1 cellular context compared by ENCODE assay signal in genomic region chrX:154541896-154542722, GRCh38.
A peak's percentile ranks its signal among the peaks of the same experiment; 100 is the strongest.
TF ChIP-seq lines count a peak whose summit lies in the region.

No MANE protein-coding gene starts in this region.

TF ChIP-seq in HepG2, 621 proteins besides CTCF, POLR2A, EP300 and RAD21 (continued from another document and continues in another):
- TF ChIP-seq FUBP1 (CRISPR knock-in tag; IDR thresholded peaks at IDR 0.05; ENCODE audit: borderline replicate concordance) (no peak), UBTF (CRISPR knock-in tag; IDR thresholded peaks at IDR 0.05) (peak; percentile 17; the same call in 1 of the 2 replicates), ZNF780A (CRISPR knock-in tag; IDR thresholded peaks at IDR 0.05) (no peak), SOX5 (CRISPR knock-in tag; IDR thresholded peaks at IDR 0.05; ENCODE audit: borderline replicate concordance) (peak; percentile 43; the same call in 1 of the 2 replicates), MXI1 (IDR thresholded peaks at IDR 0.05; ENCODE audit: borderline replicate concordance, low read depth, low read length) (peak; percentile 60; the same call in 1 of the 3 replicates), MAFF (IDR thresholded peaks at IDR 0.05; ENCODE audit: low read depth, low read length) (peak; percentile 73), MAFK (conservative IDR thresholded peaks at IDR 0.05 in 1 of 2, IDR thresholded peaks at IDR 0.05 in 1 of 2; ENCODE audit: low read length in 2 of 2) (peak; percentile 75 to 92), PPARG (CRISPR knock-in tag; conservative IDR thresholded peaks at IDR 0.05) (no peak), MEF2D (CRISPR knock-in tag; IDR thresholded peaks at IDR 0.05) (no peak), JUND (CRISPR knock-in tag; IDR thresholded peaks at IDR 0.05) (peak; percentile 86), FOXJ3 (CRISPR knock-in tag; IDR thresholded peaks at IDR 0.05; ENCODE audit: borderline replicate concordance) (0 out of 2 replicates have a peak, but pooled peaks have one; percentile 42), STAT6 (CRISPR knock-in tag; IDR thresholded peaks at IDR 0.05; ENCODE audit: borderline replicate concordance) (no peak), XRCC5 (optimal IDR thresholded peaks at IDR 0.05; ENCODE audit: low read length) (peak; percentile 28), ZFP91 (CRISPR knock-in tag; IDR thresholded peaks at IDR 0.05; ENCODE audit: borderline replicate concordance) (peak; percentile 11; the same call in 1 of the 2 replicates), NFE2 (CRISPR knock-in tag; IDR thresholded peaks at IDR 0.05) (peak; percentile 81; the same call in 1 of the 2 replicates), CCDC6 (CRISPR knock-in tag; IDR thresholded peaks at IDR 0.05) (0 out of 2 replicates have a peak, but pooled peaks have one; percentile 30), PRDM10 (CRISPR knock-in tag; IDR thresholded peaks at IDR 0.05; ENCODE audit: low read depth) (peak; percentile 75), NFE2L2 (IDR thresholded peaks at IDR 0.05; ENCODE audit: low read length) (peak; percentile 98), JUNB (CRISPR knock-in tag; IDR thresholded peaks at IDR 0.05; ENCODE audit: borderline replicate concordance) (peak; percentile 75), ISL2 (CRISPR knock-in tag; IDR thresholded peaks at IDR 0.05) (peak; percentile 55; the same call in 1 of the 2 replicates), ZNF557 (CRISPR knock-in tag; IDR thresholded peaks at IDR 0.05) (0 out of 2 replicates have a peak, but pooled peaks have one; percentile 38), ZBTB10 (CRISPR knock-in tag; IDR thresholded peaks at IDR 0.05; ENCODE audit: borderline replicate concordance) (peak; percentile 56; the same call in 1 of the 2 replicates), ZNF788 (CRISPR knock-in tag; IDR thresholded peaks at IDR 0.05; ENCODE audit: borderline replicate concordance) (no peak; the same call in 1 of the 2 replicates), FOXA3 (CRISPR knock-in tag; IDR thresholded peaks at IDR 0.05) (peak; percentile 55)
- TF ChIP-seq, protein P1, sequence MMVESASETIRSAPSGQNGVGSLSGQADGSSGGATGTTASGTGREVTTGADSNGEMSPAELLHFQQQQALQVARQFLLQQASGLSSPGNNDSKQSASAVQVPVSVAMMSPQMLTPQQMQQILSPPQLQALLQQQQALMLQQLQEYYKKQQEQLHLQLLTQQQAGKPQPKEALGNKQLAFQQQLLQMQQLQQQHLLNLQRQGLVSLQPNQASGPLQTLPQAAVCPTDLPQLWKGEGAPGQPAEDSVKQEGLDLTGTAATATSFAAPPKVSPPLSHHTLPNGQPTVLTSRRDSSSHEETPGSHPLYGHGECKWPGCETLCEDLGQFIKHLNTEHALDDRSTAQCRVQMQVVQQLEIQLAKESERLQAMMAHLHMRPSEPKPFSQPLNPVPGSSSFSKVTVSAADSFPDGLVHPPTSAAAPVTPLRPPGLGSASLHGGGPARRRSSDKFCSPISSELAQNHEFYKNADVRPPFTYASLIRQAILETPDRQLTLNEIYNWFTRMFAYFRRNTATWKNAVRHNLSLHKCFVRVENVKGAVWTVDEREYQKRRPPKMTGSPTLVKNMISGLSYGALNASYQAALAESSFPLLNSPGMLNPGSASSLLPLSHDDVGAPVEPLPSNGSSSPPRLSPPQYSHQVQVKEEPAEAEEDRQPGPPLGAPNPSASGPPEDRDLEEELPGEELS (CRISPR knock-in tag; IDR thresholded peaks at IDR 0.05) = peak; percentile 64
- TF ChIP-seq, protein P2, sequence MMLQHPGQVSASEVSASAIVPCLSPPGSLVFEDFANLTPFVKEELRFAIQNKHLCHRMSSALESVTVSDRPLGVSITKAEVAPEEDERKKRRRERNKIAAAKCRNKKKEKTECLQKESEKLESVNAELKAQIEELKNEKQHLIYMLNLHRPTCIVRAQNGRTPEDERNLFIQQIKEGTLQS (CRISPR knock-in tag; IDR thresholded peaks at IDR 0.05) = peak; percentile 89
- TF ChIP-seq, protein P3, sequence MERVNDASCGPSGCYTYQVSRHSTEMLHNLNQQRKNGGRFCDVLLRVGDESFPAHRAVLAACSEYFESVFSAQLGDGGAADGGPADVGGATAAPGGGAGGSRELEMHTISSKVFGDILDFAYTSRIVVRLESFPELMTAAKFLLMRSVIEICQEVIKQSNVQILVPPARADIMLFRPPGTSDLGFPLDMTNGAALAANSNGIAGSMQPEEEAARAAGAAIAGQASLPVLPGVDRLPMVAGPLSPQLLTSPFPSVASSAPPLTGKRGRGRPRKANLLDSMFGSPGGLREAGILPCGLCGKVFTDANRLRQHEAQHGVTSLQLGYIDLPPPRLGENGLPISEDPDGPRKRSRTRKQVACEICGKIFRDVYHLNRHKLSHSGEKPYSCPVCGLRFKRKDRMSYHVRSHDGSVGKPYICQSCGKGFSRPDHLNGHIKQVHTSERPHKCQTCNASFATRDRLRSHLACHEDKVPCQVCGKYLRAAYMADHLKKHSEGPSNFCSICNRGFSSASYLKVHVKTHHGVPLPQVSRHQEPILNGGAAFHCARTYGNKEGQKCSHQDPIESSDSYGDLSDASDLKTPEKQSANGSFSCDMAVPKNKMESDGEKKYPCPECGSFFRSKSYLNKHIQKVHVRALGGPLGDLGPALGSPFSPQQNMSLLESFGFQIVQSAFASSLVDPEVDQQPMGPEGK (CRISPR knock-in tag; IDR thresholded peaks at IDR 0.05) = peak; percentile 97
- TF ChIP-seq, protein P4, sequence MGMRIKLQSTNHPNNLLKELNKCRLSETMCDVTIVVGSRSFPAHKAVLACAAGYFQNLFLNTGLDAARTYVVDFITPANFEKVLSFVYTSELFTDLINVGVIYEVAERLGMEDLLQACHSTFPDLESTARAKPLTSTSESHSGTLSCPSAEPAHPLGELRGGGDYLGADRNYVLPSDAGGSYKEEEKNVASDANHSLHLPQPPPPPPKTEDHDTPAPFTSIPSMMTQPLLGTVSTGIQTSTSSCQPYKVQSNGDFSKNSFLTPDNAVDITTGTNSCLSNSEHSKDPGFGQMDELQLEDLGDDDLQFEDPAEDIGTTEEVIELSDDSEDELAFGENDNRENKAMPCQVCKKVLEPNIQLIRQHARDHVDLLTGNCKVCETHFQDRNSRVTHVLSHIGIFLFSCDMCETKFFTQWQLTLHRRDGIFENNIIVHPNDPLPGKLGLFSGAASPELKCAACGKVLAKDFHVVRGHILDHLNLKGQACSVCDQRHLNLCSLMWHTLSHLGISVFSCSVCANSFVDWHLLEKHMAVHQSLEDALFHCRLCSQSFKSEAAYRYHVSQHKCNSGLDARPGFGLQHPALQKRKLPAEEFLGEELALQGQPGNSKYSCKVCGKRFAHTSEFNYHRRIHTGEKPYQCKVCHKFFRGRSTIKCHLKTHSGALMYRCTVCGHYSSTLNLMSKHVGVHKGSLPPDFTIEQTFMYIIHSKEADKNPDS (CRISPR knock-in tag; IDR thresholded peaks at IDR 0.05) = no peak
